ENCODE assay signal across 8 cellular contexts in the genomic region with DNA sequence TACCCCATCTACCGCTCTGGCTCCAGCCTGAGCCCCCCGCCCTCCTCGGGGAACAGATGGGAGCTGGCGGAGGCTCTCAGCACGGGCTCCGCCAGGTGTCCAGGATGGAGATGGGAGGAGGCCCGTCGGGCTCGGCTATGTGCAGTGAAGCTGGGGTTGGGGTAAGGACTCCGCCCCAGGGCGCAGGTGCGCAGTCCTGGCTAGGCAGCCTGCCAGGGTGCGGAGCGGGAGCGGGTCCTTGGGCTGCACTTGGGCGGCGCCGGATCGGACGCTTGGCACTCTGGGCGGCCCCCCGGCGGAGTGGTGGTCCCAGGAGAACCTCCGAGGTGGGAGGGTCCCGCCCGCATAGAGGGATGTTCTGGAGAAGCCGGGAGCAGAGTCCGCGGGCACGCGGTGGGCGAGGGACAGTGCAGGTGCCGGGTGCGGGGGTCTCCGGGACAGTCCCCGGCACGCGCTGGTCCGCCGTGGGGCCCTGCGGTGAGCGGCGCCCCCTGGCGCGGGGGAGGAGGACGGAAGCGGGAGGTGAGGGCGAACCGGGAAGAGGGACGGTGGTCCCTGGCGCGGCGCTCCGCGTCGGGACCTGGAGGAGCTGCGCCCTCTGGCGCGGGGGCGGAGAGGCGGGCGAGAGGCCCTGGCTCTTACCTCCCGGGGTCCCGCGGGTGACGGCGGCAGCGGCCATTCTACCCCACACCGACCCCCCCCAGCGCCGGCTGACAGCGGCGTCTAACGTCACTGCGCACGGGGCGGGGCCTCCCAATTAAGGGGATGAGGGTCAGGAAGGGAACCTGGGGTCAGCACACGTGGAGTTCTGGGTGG. TPM values are rescaled to one million over a fixed set of nuclear protein-coding genes. Genes with fewer than 3 reads are reported as not detected.
A peak's percentile ranks its signal among the peaks of the same experiment; 100 is the strongest.
DNase-seq lines count a peak whose midpoint lies in the region; ATAC-seq and TF ChIP-seq lines count a peak whose summit lies in the region.

A gene with protein sequence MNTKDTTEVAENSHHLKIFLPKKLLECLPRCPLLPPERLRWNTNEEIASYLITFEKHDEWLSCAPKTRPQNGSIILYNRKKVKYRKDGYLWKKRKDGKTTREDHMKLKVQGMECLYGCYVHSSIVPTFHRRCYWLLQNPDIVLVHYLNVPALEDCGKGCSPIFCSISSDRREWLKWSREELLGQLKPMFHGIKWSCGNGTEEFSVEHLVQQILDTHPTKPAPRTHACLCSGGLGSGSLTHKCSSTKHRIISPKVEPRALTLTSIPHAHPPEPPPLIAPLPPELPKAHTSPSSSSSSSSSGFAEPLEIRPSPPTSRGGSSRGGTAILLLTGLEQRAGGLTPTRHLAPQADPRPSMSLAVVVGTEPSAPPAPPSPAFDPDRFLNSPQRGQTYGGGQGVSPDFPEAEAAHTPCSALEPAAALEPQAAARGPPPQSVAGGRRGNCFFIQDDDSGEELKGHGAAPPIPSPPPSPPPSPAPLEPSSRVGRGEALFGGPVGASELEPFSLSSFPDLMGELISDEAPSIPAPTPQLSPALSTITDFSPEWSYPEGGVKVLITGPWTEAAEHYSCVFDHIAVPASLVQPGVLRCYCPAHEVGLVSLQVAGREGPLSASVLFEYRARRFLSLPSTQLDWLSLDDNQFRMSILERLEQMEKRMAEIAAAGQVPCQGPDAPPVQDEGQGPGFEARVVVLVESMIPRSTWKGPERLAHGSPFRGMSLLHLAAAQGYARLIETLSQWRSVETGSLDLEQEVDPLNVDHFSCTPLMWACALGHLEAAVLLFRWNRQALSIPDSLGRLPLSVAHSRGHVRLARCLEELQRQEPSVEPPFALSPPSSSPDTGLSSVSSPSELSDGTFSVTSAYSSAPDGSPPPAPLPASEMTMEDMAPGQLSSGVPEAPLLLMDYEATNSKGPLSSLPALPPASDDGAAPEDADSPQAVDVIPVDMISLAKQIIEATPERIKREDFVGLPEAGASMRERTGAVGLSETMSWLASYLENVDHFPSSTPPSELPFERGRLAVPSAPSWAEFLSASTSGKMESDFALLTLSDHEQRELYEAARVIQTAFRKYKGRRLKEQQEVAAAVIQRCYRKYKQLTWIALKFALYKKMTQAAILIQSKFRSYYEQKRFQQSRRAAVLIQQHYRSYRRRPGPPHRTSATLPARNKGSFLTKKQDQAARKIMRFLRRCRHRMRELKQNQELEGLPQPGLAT (minus strand): TSS at position 725 of the 816 bp plus-strand sequence. CDS start 1,453 bp downstream, outside the sequence.

- no peaks in the 10 kb centered on the region for H4K20me1 ChIP-seq in GM23338 (replicated peaks; ENCODE audit: insufficient read depth)

- peaks cover 11% of the 10 kb centered on the region; the same call in 1 of the 2 replicates for H3F3A ChIP-seq in GM23338 (replicated peaks; ENCODE audit: low read depth)

- H3K9me2 ChIP-seq in GM23338 (ENCODE audit: insufficient read depth), result no peaks in the 10 kb centered on the region

- H3K9me3 Mint-ChIP-seq in GM23338, result no peaks in the 10 kb centered on the region; the same call in 2 of the 3 replicates
- no peaks in the 10 kb centered on the region for H3K9me3 Mint-ChIP-seq in activated naive CD4-positive, alpha-beta T cell treated with anti-CD3 and anti-CD28 coated beads, Interleukin-2, amount 10 ng/mL, durations not matched to agents 7 days and 5 days

- peak; percentile 58 to 75 for TF ChIP-seq CTCF in GM23338 (conservative IDR thresholded peaks at IDR 0.05; ENCODE audit: low read depth in 2 of 2)
- TF ChIP-seq CTCF in omental fat pad (IDR thresholded peaks at IDR 0.05), result no peak
- TF ChIP-seq CTCF in thoracic aorta (IDR thresholded peaks at IDR 0.05), result peak; percentile 66

- no peaks in the 10 kb centered on the region for H3K9me3 ChIP-seq in thoracic aorta

- H3K27ac Mint-ChIP-seq in GM23338, result no peak within 1 kb of the TSS
- H3K27ac Mint-ChIP-seq in activated naive CD4-positive, alpha-beta T cell treated with anti-CD3 and anti-CD28 coated beads, Interleukin-2, amount 10 ng/mL, durations not matched to agents 7 days and 5 days, result peak within 1 kb of the TSS; percentile 93

- peaks cover 26% of the 10 kb centered on the region for H3K4me1 Mint-ChIP-seq in GM23338
- H3K4me1 Mint-ChIP-seq in activated naive CD4-positive, alpha-beta T cell treated with anti-CD3 and anti-CD28 coated beads, Interleukin-2, amount 10 ng/mL, durations not matched to agents 7 days and 5 days, result peaks cover 45% of the 10 kb centered on the region

- H3K36me3 ChIP-seq in GM23338 (ENCODE audit: insufficient read depth) (no peaks in the 10 kb centered on the region), thoracic aorta (peaks cover 6% of the 10 kb centered on the region)

- no peaks in the 10 kb centered on the region for H3K79me2 ChIP-seq in GM23338 (replicated peaks; ENCODE audit: insufficient read depth)

- CTCF ChIA-PET in activated naive CD4-positive, alpha-beta T cell treated with anti-CD3 and anti-CD28 coated beads, Interleukin-2, amount 10 ng/mL, durations not matched to agents 7 days and 5 days (lab: Charles Lee), result interaction anchor here (0.9 to 3.6 kb wide), 10 partner anchors 11 to 88 kb away, joined by 3 to 17 read pairs (median 4); a partner anchor contains a TSS

- DNase-seq in Daoy (ENCODE audit: low read depth) (peak; percentile 88), GM23338 (ENCODE audit: low spot score) (peak; percentile 91), M059J (ENCODE audit: low read depth) (peak; percentile 71), SK-N-DZ (ENCODE audit: low spot score) (peak; percentile 92), globus pallidus (ENCODE audit: low spot score) (peak; percentile 85), omental fat pad (ENCODE audit: low spot score) (peak; percentile 76), thoracic aorta (ENCODE audit: low spot score) (peak; percentile 75)
- DNase-seq in activated naive CD4-positive, alpha-beta T cell treated with anti-CD3 and anti-CD28 coated beads, Interleukin-2, amount 10 ng/mL, durations not matched to agents 7 days and 5 days, result peak; percentile 94

- peak; percentile 83 for ATAC-seq in GM23338
- ATAC-seq in omental fat pad (ENCODE audit: low FRiP score), result peak; percentile 86
- ATAC-seq in thoracic aorta (ENCODE audit: insufficient number of reproducible peaks, low FRiP score, low read depth), result peak; percentile 64

- H3K4me3 Mint-ChIP-seq in GM23338, result peak within 1 kb of the TSS; percentile 84
- peak within 1 kb of the TSS; percentile 83 for H3K4me3 Mint-ChIP-seq in activated naive CD4-positive, alpha-beta T cell treated with anti-CD3 and anti-CD28 coated beads, Interleukin-2, amount 10 ng/mL, durations not matched to agents 7 days and 5 days

- peak within 1 kb of the TSS; percentile 97 for H2AFZ ChIP-seq in GM23338

- peak within 1 kb of the TSS; percentile 87 for H3K4me3 ChIP-seq in GM23338
- H3K4me3 ChIP-seq in thoracic aorta, result peak within 1 kb of the TSS; percentile 82

- H3K27me3 ChIP-seq in GM23338 (ENCODE audit: insufficient read depth) (0 out of 2 replicates have a peak, but pooled peaks cover 8% of the 10 kb centered on the region), thoracic aorta (replicated peaks; ENCODE audit: insufficient read depth) (no peaks in the 10 kb centered on the region)

- peaks cover 15% of the 10 kb centered on the region for H3K4me1 ChIP-seq in GM23338 (ENCODE audit: insufficient read depth)
- H3K4me1 ChIP-seq in thoracic aorta (ENCODE audit: control insufficient read depth in 1 of 2, low read depth in 2 of 2), result peaks cover 10 to 30% of the 10 kb centered on the region in 2 donors

- peak within 1 kb of the TSS; percentile 97 for H3K4me2 ChIP-seq in GM23338

- H3K36me3 Mint-ChIP-seq in GM23338 (ENCODE audit: low read depth), result peaks cover 4% of the 10 kb centered on the region; the same call in 1 of the 3 replicates
- H3K36me3 Mint-ChIP-seq in activated naive CD4-positive, alpha-beta T cell treated with anti-CD3 and anti-CD28 coated beads, Interleukin-2, amount 10 ng/mL, durations not matched to agents 7 days and 5 days, result peaks cover 23% of the 10 kb centered on the region

- H3K27ac ChIP-seq in GM23338 (ENCODE audit: low read depth) (0 out of 2 replicates have a peak within 1 kb of the TSS, but pooled peaks have one; percentile 19), thoracic aorta (peak within 1 kb of the TSS; percentile 89 to 91)

- H3K27me3 Mint-ChIP-seq in GM23338 (ENCODE audit: insufficient read depth, low read depth, poor library complexity), result peaks cover 34% of the 10 kb centered on the region
- H3K27me3 Mint-ChIP-seq in activated naive CD4-positive, alpha-beta T cell treated with anti-CD3 and anti-CD28 coated beads, Interleukin-2, amount 10 ng/mL, durations not matched to agents 7 days and 5 days, result no peaks in the 10 kb centered on the region

RNA-seq across cellular contexts. Expression of the gene that starts here (rescaled TPM):
- total RNA-seq in Daoy (2014; rRNA removed; shearing (Covaris generic)), result 4.3 and 8.5 TPM in 2 replicates
- total RNA-seq in GM23338 (2014; rRNA removed; shearing (Covaris generic)), result 3.3 and 4.4 TPM in 2 replicates
- polyA plus RNA-seq in GM23338 (2016; fragmentation: Nextera tagmentation; extraction: Ambion mirVana), result 8.7 and 10.1 TPM in 2 replicates
- total RNA-seq in M059J (2014; rRNA removed; shearing (Covaris generic)), result 4.8 and 11.0 TPM in 2 replicates
- 5.7 and 6.0 TPM in 2 replicates for polyA plus RNA-seq in SK-N-DZ (2014; cell fraction: cytosol; rRNA removed)
- 16.1 and 20.2 TPM in 2 replicates for polyA plus RNA-seq in SK-N-DZ (2014; cell fraction: nucleus; rRNA removed)
- total RNA-seq in omental fat pad (10 to 100 TPM; 11.4 to 27.7 (median 21.4) TPM), thoracic aorta (10 to 100 TPM; 31.3 to 34.0 TPM)

Comparison
In these comparisons a context has a peak if more than half of its experiments do, and no peak if none do; other contexts are left out.
1. Peak in every context shown above with its lines: DNase-seq, ATAC-seq, H3K4me3 ChIP-seq and H3K27ac ChIP-seq.
2. CTCF ChIP-seq: peak in GM23338 (2 of 2) and thoracic aorta (single experiment); none in omental fat pad (0 of 3).